8 cellular contexts compared by ENCODE assay signal in the genomic region with DNA sequence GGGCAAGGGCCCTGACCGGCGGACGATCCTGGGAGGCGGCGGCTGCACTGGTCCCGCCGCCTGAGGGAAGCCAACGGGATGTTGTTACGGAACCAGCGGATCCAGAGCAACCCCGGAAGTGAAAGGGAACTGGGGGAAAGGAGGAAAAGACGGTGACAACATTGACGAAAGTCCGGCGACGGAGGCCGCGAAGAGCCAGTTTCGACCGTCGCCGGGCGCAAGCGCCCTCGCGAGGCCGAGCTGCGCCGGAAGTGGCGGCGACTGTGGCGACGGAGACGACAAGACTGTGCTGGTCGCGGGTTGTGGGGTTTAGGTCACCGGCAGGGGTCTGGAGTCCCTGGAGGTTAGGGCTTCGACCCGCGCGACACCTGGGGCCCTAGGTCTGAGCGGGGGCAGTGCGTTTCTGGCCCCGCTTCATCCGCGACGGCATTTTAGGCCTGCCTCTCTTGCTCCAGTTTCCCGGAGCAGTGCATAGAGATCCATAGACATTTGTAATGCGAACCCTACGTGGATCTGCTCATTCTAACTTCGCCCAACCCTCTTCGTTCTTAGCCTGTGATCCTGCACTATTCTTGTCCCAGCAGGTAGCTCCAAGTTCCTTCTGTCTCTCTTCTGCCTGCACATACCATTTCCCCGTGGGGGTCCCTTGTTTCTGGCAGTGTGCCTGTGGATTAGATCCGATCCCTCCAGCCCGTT. TPM values are rescaled to one million over a fixed set of nuclear protein-coding genes. Genes with fewer than 3 reads are reported as not detected.
DNase-seq lines count a peak whose midpoint lies in the region; ATAC-seq lines count a peak whose summit lies in the region.

A gene (minus strand): TSS at position 120 of the 696 bp plus-strand sequence. CDS start 138 bp downstream, outside the sequence.

- peak; percentile 50 for DNase-seq in DMS153 (lab: John Stamatoyannopoulos, UW)
- DNase-seq in HuH-7.5 (ENCODE audit: low spot score), result peak; percentile 96
- peak; percentile 93 for DNase-seq in OCI-M1 (lab: John Stamatoyannopoulos, UW)
- DNase-seq in activated T-cell treated with anti-CD3 and anti-CD28 coated beads for 48 hours (ENCODE audit: low read depth), result peak; percentile 82
- DNase-seq in stimulated activated CD8-positive, alpha-beta memory T cell treated with anti-CD3 and anti-CD28 coated beads, Interleukin-7, amount 100 ng/mL, for 24 hours (ENCODE audit: low read depth), result peak; percentile 56

- peak within 1 kb of the TSS; percentile 98 to 99 for H3K4me3 ChIP-seq in muscle layer of colon (ENCODE audit: low read depth in 1 of 2, low read length in 2 of 2)

- H3K27ac ChIP-seq in muscle layer of colon (ENCODE audit: low read depth, low read length), result peak within 1 kb of the TSS; percentile 95

- ATAC-seq in GM21526 (IDR thresholded peaks at IDR 0.05; ENCODE audit: low FRiP score, unreplicated experiment), result peak; percentile 95
- peak; percentile 94 for ATAC-seq in esophagus mucosa

- H3K9ac ChIP-seq in muscle layer of colon (ENCODE audit: low read length), result peak within 1 kb of the TSS; percentile 100

- no peaks in the 10 kb centered on the region for H3K36me3 ChIP-seq in muscle layer of colon (ENCODE audit: insufficient read depth, low read length)

- peaks cover 23% of the 10 kb centered on the region for H3K4me1 ChIP-seq in muscle layer of colon (ENCODE audit: insufficient read depth, low read length)

- H3K27me3 ChIP-seq in muscle layer of colon (ENCODE audit: control insufficient read depth in 1 of 2, insufficient read depth in 2 of 2, low read length in 2 of 2), result no peaks in the 10 kb centered on the region

- no peaks in the 10 kb centered on the region for H3K9me3 ChIP-seq in muscle layer of colon (ENCODE audit: low read length)

RNA-seq across cellular contexts. Expression of the gene that starts here (rescaled TPM):
- 17.3 TPM for total RNA-seq in esophagus mucosa

Comparison
In these comparisons a context has a peak if more than half of its experiments do, and no peak if none do; other contexts are left out.
1. Peak in every context shown above with its lines: DNase-seq, ATAC-seq, H3K4me3 ChIP-seq and H3K27ac ChIP-seq.